Comparison of ENCODE assay signal across 32 cellular contexts in the genomic region with DNA sequence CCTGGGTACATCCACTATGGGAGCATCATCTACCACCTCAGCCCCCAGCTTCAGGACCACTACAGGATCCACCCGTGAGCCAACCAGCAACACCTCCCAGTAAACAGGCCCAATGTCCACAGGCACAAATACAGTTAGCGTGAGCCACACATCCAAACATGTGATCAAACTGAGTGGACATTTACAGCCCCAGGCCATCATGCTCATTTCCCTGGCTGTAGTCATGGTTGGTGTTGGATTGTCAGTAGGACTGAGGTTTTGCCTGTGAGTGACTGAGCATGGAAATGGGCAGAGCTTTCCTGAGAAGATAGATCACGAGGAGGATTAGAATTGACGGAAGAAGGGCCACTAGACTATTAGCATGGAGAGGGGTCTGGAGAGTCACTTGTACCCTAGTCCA. TPM values are rescaled to one million over a fixed set of nuclear protein-coding genes. Genes with fewer than 3 reads are reported as not detected.
"Had no signal": no experiment of that assay in that cellular context is flagged by ENCODE, and none has a peak within 500 bp of the region (broad histone marks: within the 10 kb centered on the region; RNA-seq: fewer than 3 reads in every experiment).

No MANE protein-coding gene starts in this region.

- H3K27ac Mint-ChIP-seq: endodermal cell; mesothelial cell of epicardium; naive B cell; natural killer cell treated with Interleukin-12 subunit alpha and Interleukin-12 subunit beta and Interleukin-15 and Interleukin-18, amount 100 ng/mL, for 72 hours; stimulated activated effector memory CD8-positive, alpha-beta T cell treated with anti-CD3 and anti-CD28 coated beads, Interleukin-12 subunit alpha, Interleukin-12 subunit beta, amount 100 ng/mL, for 72 hours; type B pancreatic cell had no signal

- ATAC-seq: left lobe of liver; mucosa of descending colon; natural killer cell treated with Interleukin-12 subunit alpha and Interleukin-12 subunit beta and Interleukin-15 and Interleukin-18, amount 100 ng/mL, for 72 hours; sciatic nerve; stimulated activated effector memory CD8-positive, alpha-beta T cell treated with anti-CD3 and anti-CD28 coated beads, Interleukin-12 subunit alpha, Interleukin-12 subunit beta, amount 100 ng/mL, for 72 hours had no signal

- H3K4me1 Mint-ChIP-seq: endodermal cell, neural crest cell had no signal

- H3K27me3 ChIP-seq: right atrium auricular region, testis had no signal

- DNase-seq: effector CD8-positive, alpha-beta T cell; endodermal cell; esophagus squamous epithelium; head of caudate nucleus; kidney; mesenchymal stem cell; mucosa of descending colon; naive B cell; stimulated activated CD4-positive, alpha-beta T cell treated with anti-CD3 and anti-CD28 coated beads, Interleukin-2, amount 100 ng/mL, for 24 hours; stimulated activated CD4-positive, alpha-beta T cell treated with anti-CD3 and anti-CD28 coated beads, Interleukin-4, amount 100 ng/mL, for 24 hours; stimulated activated naive CD4-positive, alpha-beta T cell treated with Interleukin-2 at 50 U/mL for 16 hours; substantia nigra; testis; tibial artery had no signal

- H3K9me3 ChIP-seq: esophagus squamous epithelium, mucosa of descending colon, prostate gland, right atrium auricular region, testis, tibial artery had no signal

- H3K4me3 ChIP-seq: esophagus squamous epithelium, lung, mucosa of descending colon, prostate gland, right atrium auricular region, testis, tibial artery had no signal

- FAIRE-seq: colon, frontal cortex, kidney had no signal

- H3K4me1 ChIP-seq: prostate gland, right atrium auricular region, testis, tibial artery had no signal

- H3K36me3 ChIP-seq: esophagus squamous epithelium, prostate gland, right atrium auricular region, tibial artery had no signal

- H3K4me3 Mint-ChIP-seq: endodermal cell; mesothelial cell of epicardium; natural killer cell treated with Interleukin-12 subunit alpha and Interleukin-12 subunit beta and Interleukin-15 and Interleukin-18, amount 100 ng/mL, for 72 hours; neural crest cell; stimulated activated effector memory CD8-positive, alpha-beta T cell treated with anti-CD3 and anti-CD28 coated beads, Interleukin-12 subunit alpha, Interleukin-12 subunit beta, amount 100 ng/mL, for 72 hours; type B pancreatic cell had no signal

- H3K9me3 Mint-ChIP-seq: endodermal cell; mesothelial cell of epicardium; natural killer cell treated with Interleukin-12 subunit alpha and Interleukin-12 subunit beta and Interleukin-15 and Interleukin-18, amount 100 ng/mL, for 72 hours; neural crest cell; stimulated activated effector memory CD8-positive, alpha-beta T cell treated with anti-CD3 and anti-CD28 coated beads, Interleukin-12 subunit alpha, Interleukin-12 subunit beta, amount 100 ng/mL, for 72 hours; type B pancreatic cell had no signal

- H3K27ac ChIP-seq: prostate gland, right atrium auricular region, testis, tibial artery had no signal

RNA-seq across cellular contexts. Expression of a gene that starts 10.7 kb away (rescaled TPM):
- total RNA-seq: cerebellum; endodermal cell; epithelial cell of proximal tubule; frontal cortex; kidney; left lobe of liver; liver; mesothelial cell of epicardium; natural killer cell treated with Interleukin-12 subunit alpha and Interleukin-12 subunit beta and Interleukin-15 and Interleukin-18, amount 100 ng/mL, for 72 hours; neural crest cell; osteoblast; right atrium auricular region; skeletal muscle tissue; testis; urinary bladder had no signal
- polyA plus RNA-seq: urinary bladder had no signal

RNA-seq across cellular contexts. Expression of a gene that starts 32.0 kb away (rescaled TPM):
- total RNA-seq: cerebellum; frontal cortex; left lobe of liver; mesothelial cell of epicardium; natural killer cell treated with Interleukin-12 subunit alpha and Interleukin-12 subunit beta and Interleukin-15 and Interleukin-18, amount 100 ng/mL, for 72 hours; neural crest cell; osteoblast; prostate gland; right atrium auricular region; skeletal muscle tissue; urinary bladder had no signal
- polyA plus RNA-seq: liver, urinary bladder had no signal

RNA-seq across cellular contexts. Expression of a gene that starts 37.5 kb away (rescaled TPM):
- total RNA-seq: cerebellum; endodermal cell; frontal cortex; kidney; left lobe of liver; liver; mesothelial cell of epicardium; mucosa of descending colon; natural killer cell treated with Interleukin-12 subunit alpha and Interleukin-12 subunit beta and Interleukin-15 and Interleukin-18, amount 100 ng/mL, for 72 hours; neural crest cell; osteoblast; right atrium auricular region; sciatic nerve; skeletal muscle tissue; urinary bladder had no signal
- polyA plus RNA-seq: liver, urinary bladder had no signal

RNA-seq across cellular contexts. Expression of a gene that starts 40.8 kb away (rescaled TPM):
- total RNA-seq: cerebellum; endodermal cell; frontal cortex; left lobe of liver; liver; mesothelial cell of epicardium; mucosa of descending colon; natural killer cell treated with Interleukin-12 subunit alpha and Interleukin-12 subunit beta and Interleukin-15 and Interleukin-18, amount 100 ng/mL, for 72 hours; neural crest cell; osteoblast; prostate gland; right atrium auricular region; skeletal muscle tissue; testis; urinary bladder had no signal
- polyA plus RNA-seq: urinary bladder had no signal
